In the genomic region with DNA sequence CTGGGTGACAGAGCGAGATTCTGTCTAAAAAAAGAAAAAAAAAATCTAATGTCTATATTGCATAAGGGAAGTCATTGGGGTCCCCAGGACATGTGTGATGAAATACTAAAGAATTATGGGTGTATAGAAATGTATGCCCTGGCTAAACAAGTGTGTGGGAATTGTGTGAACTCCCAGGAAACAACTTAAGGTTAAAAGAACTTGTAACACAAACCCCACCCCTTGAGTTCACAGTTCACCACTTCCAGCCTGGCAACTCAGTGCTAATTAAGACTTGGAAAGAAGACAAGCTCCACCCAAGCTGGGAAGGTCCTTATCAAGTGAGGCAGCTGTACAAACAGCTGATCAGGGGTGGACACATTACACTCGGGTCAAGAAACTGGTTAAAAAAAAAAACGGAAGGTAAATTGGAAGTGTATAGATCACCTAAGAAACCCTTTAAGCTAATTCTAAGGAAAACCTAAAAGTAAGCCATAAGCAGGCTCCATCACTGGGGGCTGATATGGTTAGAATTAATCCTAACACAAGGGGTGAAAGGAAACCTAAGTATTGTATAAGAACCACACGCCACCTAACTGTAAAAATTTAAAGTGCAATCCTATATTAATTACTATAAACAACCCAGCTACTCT, we compare ENCODE assay signal across 8 cellular contexts. TPM values are rescaled to one million over a fixed set of nuclear protein-coding genes. Genes with fewer than 3 reads are reported as not detected.
A peak's percentile ranks its signal among the peaks of the same experiment; 100 is the strongest.
DNase-seq lines count a peak whose midpoint lies in the region; ATAC-seq lines count a peak whose summit lies in the region.

No MANE protein-coding gene starts in this region.

- DNase-seq in COR-L47 (lab: John Stamatoyannopoulos, UW) (peak; percentile 75), Kasumi-1 (lab: John Stamatoyannopoulos, UW) (peak; percentile 45 to 49), T-helper 17 cell (no peak), left kidney (ENCODE audit: low read depth, low spot score) (peak; percentile 41), NCI-H1048 (lab: John Stamatoyannopoulos, UW) (no peak)
- DNase-seq in activated CD4-positive, alpha-beta T cell treated with anti-CD3 and anti-CD28 coated beads, Interleukin-2, amount 50 U/mL, for 4 hours = no peak

- H3K36me3 Mint-ChIP-seq in T-helper 17 cell (ENCODE audit: low read depth) = peaks cover 7% of the 10 kb centered on the region

- no peaks in the 10 kb centered on the region for H3K9me3 ChIP-seq in T-helper 17 cell (ENCODE audit: control insufficient read depth, low read length, poor library complexity, severe bottlenecking)

- ATAC-seq in T-helper 17 cell = no peak
- no peak for ATAC-seq in GM21576 (IDR thresholded peaks at IDR 0.05; ENCODE audit: unreplicated experiment)
- ATAC-seq in HG03342 (IDR thresholded peaks at IDR 0.05; ENCODE audit: unreplicated experiment) = no peak

- peak overlapping the region; percentile 99 for H3K27ac Mint-ChIP-seq in T-helper 17 cell

- no peak overlapping the region for H3K4me3 Mint-ChIP-seq in T-helper 17 cell

- peaks cover 6% of the 10 kb centered on the region for H3K27me3 Mint-ChIP-seq in T-helper 17 cell

- H3K4me1 Mint-ChIP-seq in T-helper 17 cell = peaks cover 42% of the 10 kb centered on the region

RNA-seq across cellular contexts. Expression of gene HLA-A, which starts 25.2 kb away (rescaled TPM):
- total RNA-seq in T-helper 17 cell = 1,000 to 10,000 TPM; 1,960 to 2,242 TPM

Comparison
In these comparisons a context has a peak if more than half of its experiments do, and no peak if none do; other contexts are left out.
1. DNase-seq: peak in COR-L47 (single experiment), Kasumi-1 (2 of 2) and left kidney (single experiment); none in T-helper 17 cell (0 of 3), activated CD4-positive, alpha-beta T cell treated with anti-CD3 and anti-CD28 coated beads, Interleukin-2, amount 50 U/mL, for 4 hours (0 of 2) and NCI-H1048 (single experiment).